1 cellular context compared by ENCODE assay signal in the genomic region with DNA sequence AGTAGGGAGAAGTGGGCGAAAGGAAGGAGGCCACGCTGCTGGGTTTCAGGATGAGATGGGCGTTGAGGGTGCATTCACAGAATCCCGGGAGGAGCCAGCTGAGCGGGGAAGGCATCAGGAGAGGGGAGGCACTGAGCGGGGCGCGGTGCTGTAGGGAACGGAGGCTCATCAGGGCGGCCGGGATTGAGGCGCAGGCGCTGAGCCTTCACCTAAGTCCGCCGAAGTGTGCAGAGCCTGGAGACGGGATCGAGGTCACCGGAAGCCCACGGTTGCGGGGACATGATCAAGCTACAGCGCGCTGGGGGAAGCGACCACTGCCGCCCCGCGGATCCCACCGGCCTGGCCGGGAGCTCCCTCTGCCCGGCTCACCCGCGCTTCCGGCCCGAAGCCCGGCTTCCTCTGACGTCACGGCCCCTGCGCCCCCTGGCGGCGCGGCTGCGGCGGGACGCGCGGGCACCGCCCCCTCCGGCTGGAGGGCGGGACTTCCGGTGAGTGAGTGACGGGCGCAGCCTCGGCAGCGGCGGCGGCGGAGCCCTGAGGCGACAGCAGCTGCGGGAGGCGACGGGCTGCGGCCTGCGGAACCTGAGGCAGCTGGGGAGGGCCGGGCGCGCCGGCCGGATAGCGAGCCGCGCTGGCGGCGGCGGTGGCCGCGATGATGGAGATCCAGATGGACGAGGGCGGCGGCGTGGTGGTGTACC.
TF ChIP-seq lines count a peak whose summit lies in the region.

A gene with protein sequence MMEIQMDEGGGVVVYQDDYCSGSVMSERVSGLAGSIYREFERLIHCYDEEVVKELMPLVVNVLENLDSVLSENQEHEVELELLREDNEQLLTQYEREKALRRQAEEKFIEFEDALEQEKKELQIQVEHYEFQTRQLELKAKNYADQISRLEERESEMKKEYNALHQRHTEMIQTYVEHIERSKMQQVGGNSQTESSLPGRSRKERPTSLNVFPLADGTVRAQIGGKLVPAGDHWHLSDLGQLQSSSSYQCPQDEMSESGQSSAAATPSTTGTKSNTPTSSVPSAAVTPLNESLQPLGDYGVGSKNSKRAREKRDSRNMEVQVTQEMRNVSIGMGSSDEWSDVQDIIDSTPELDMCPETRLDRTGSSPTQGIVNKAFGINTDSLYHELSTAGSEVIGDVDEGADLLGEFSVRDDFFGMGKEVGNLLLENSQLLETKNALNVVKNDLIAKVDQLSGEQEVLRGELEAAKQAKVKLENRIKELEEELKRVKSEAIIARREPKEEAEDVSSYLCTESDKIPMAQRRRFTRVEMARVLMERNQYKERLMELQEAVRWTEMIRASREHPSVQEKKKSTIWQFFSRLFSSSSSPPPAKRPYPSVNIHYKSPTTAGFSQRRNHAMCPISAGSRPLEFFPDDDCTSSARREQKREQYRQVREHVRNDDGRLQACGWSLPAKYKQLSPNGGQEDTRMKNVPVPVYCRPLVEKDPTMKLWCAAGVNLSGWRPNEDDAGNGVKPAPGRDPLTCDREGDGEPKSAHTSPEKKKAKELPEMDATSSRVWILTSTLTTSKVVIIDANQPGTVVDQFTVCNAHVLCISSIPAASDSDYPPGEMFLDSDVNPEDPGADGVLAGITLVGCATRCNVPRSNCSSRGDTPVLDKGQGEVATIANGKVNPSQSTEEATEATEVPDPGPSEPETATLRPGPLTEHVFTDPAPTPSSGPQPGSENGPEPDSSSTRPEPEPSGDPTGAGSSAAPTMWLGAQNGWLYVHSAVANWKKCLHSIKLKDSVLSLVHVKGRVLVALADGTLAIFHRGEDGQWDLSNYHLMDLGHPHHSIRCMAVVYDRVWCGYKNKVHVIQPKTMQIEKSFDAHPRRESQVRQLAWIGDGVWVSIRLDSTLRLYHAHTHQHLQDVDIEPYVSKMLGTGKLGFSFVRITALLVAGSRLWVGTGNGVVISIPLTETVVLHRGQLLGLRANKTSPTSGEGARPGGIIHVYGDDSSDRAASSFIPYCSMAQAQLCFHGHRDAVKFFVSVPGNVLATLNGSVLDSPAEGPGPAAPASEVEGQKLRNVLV (N-terminal part only) (plus strand): TSS at position 508 of the 698 bp plus-strand sequence. CDS start 145 bp downstream, at position 653.

TF ChIP-seq in HepG2, 621 proteins besides CTCF, POLR2A, EP300 and RAD21 (continued from another document and continues in another):
- no peak for TF ChIP-seq NFYB (CRISPR knock-in tag; IDR thresholded peaks at IDR 0.05)
- no peak for TF ChIP-seq CENPT (CRISPR knock-in tag; IDR thresholded peaks at IDR 0.05; ENCODE audit: low read depth)
- TF ChIP-seq ARNTL (CRISPR knock-in tag; IDR thresholded peaks at IDR 0.05): no peak
- peak; percentile 80 for TF ChIP-seq PHF5A (CRISPR knock-in tag; IDR thresholded peaks at IDR 0.05; ENCODE audit: low read depth, unreplicated experiment)
- no peak for TF ChIP-seq TRIM24 (CRISPR knock-in tag; IDR thresholded peaks at IDR 0.05)
- no peak for TF ChIP-seq CBX5 (CRISPR knock-in tag; IDR thresholded peaks at IDR 0.05; ENCODE audit: borderline replicate concordance)
- no peak for TF ChIP-seq MYNN (CRISPR knock-in tag; IDR thresholded peaks at IDR 0.05; ENCODE audit: low read depth)
- TF ChIP-seq ISL2 (CRISPR knock-in tag; IDR thresholded peaks at IDR 0.05): peak; percentile 78
- TF ChIP-seq SIX1 (CRISPR knock-in tag; IDR thresholded peaks at IDR 0.05; ENCODE audit: borderline replicate concordance): no peak
- TF ChIP-seq, protein P1, sequence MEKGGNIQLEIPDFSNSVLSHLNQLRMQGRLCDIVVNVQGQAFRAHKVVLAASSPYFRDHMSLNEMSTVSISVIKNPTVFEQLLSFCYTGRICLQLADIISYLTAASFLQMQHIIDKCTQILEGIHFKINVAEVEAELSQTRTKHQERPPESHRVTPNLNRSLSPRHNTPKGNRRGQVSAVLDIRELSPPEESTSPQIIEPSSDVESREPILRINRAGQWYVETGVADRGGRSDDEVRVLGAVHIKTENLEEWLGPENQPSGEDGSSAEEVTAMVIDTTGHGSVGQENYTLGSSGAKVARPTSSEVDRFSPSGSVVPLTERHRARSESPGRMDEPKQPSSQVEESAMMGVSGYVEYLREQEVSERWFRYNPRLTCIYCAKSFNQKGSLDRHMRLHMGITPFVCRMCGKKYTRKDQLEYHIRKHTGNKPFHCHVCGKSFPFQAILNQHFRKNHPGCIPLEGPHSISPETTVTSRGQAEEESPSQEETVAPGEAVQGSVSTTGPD (CRISPR knock-in tag; IDR thresholded peaks at IDR 0.05): no peak
- TF ChIP-seq, protein P2, sequence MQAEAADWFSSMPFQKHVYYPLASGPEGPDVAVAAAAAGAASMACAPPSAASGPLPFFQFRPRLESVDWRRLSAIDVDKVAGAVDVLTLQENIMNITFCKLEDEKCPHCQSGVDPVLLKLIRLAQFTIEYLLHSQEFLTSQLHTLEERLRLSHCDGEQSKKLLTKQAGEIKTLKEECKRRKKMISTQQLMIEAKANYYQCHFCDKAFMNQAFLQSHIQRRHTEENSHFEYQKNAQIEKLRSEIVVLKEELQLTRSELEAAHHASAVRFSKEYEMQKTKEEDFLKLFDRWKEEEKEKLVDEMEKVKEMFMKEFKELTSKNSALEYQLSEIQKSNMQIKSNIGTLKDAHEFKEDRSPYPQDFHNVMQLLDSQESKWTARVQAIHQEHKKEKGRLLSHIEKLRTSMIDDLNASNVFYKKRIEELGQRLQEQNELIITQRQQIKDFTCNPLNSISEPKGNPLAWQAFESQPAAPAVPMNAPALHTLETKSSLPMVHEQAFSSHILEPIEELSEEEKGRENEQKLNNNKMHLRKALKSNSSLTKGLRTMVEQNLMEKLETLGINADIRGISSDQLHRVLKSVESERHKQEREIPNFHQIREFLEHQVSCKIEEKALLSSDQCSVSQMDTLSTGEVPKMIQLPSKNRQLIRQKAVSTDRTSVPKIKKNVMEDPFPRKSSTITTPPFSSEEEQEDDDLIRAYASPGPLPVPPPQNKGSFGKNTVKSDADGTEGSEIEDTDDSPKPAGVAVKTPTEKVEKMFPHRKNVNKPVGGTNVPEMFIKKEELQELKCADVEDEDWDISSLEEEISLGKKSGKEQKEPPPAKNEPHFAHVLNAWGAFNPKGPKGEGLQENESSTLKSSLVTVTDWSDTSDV (CRISPR knock-in tag; IDR thresholded peaks at IDR 0.05): no peak; the same call in 1 of the 2 replicates
- peak; percentile 96 for TF ChIP-seq ZSCAN31 (CRISPR knock-in tag; IDR thresholded peaks at IDR 0.05; ENCODE audit: low read depth)
- no peak for TF ChIP-seq NCOA1 (CRISPR knock-in tag; IDR thresholded peaks at IDR 0.05)
- TF ChIP-seq SRSF4 (IDR thresholded peaks at IDR 0.05; ENCODE audit: low read depth, low read length, poor library complexity, severe bottlenecking): no peak
- no peak for TF ChIP-seq JARID2 (CRISPR knock-in tag; IDR thresholded peaks at IDR 0.05; ENCODE audit: insufficient replicate concordance)
- no peak for TF ChIP-seq PCBP1 (IDR thresholded peaks at IDR 0.05; ENCODE audit: borderline replicate concordance, low read depth, low read length)
- TF ChIP-seq ZNF777 (CRISPR knock-in tag; IDR thresholded peaks at IDR 0.05): no peak; the same call in 1 of the 2 replicates
- TF ChIP-seq, protein P3, sequence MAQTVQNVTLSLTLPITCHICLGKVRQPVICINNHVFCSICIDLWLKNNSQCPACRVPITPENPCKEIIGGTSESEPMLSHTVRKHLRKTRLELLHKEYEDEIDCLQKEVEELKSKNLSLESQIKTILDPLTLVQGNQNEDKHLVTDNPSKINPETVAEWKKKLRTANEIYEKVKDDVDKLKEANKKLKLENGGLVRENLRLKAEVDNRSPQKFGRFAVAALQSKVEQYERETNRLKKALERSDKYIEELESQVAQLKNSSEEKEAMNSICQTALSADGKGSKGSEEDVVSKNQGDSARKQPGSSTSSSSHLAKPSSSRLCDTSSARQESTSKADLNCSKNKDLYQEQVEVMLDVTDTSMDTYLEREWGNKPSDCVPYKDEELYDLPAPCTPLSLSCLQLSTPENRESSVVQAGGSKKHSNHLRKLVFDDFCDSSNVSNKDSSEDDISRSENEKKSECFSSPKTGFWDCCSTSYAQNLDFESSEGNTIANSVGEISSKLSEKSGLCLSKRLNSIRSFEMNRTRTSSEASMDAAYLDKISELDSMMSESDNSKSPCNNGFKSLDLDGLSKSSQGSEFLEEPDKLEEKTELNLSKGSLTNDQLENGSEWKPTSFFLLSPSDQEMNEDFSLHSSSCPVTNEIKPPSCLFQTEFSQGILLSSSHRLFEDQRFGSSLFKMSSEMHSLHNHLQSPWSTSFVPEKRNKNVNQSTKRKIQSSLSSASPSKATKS (CRISPR knock-in tag; IDR thresholded peaks at IDR 0.05): no peak
- TF ChIP-seq ZNF839 (CRISPR knock-in tag; IDR thresholded peaks at IDR 0.05; ENCODE audit: borderline replicate concordance): no peak
- no peak for TF ChIP-seq MLLT10 (CRISPR knock-in tag; IDR thresholded peaks at IDR 0.05)
- no peak; the same call in 1 of the 2 replicates for TF ChIP-seq PRMT3 (CRISPR knock-in tag; IDR thresholded peaks at IDR 0.05; ENCODE audit: borderline replicate concordance, low read depth)
- no peak for TF ChIP-seq SMARCC2 (IDR thresholded peaks at IDR 0.05)
- TF ChIP-seq, protein P4, sequence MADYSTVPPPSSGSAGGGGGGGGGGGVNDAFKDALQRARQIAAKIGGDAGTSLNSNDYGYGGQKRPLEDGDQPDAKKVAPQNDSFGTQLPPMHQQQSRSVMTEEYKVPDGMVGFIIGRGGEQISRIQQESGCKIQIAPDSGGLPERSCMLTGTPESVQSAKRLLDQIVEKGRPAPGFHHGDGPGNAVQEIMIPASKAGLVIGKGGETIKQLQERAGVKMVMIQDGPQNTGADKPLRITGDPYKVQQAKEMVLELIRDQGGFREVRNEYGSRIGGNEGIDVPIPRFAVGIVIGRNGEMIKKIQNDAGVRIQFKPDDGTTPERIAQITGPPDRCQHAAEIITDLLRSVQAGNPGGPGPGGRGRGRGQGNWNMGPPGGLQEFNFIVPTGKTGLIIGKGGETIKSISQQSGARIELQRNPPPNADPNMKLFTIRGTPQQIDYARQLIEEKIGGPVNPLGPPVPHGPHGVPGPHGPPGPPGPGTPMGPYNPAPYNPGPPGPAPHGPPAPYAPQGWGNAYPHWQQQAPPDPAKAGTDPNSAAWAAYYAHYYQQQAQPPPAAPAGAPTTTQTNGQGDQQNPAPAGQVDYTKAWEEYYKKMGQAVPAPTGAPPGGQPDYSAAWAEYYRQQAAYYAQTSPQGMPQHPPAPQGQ (CRISPR knock-in tag; IDR thresholded peaks at IDR 0.05; ENCODE audit: borderline replicate concordance): no peak
- TF ChIP-seq, protein P5, sequence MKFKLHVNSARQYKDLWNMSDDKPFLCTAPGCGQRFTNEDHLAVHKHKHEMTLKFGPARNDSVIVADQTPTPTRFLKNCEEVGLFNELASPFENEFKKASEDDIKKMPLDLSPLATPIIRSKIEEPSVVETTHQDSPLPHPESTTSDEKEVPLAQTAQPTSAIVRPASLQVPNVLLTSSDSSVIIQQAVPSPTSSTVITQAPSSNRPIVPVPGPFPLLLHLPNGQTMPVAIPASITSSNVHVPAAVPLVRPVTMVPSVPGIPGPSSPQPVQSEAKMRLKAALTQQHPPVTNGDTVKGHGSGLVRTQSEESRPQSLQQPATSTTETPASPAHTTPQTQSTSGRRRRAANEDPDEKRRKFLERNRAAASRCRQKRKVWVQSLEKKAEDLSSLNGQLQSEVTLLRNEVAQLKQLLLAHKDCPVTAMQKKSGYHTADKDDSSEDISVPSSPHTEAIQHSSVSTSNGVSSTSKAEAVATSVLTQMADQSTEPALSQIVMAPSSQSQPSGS (CRISPR knock-in tag; IDR thresholded peaks at IDR 0.05): peak; percentile 69; the same call in 1 of the 2 replicates
- TF ChIP-seq, protein P6, sequence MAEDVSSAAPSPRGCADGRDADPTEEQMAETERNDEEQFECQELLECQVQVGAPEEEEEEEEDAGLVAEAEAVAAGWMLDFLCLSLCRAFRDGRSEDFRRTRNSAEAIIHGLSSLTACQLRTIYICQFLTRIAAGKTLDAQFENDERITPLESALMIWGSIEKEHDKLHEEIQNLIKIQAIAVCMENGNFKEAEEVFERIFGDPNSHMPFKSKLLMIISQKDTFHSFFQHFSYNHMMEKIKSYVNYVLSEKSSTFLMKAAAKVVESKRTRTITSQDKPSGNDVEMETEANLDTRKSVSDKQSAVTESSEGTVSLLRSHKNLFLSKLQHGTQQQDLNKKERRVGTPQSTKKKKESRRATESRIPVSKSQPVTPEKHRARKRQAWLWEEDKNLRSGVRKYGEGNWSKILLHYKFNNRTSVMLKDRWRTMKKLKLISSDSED (CRISPR knock-in tag; IDR thresholded peaks at IDR 0.05): no peak
- peak; percentile 74; the same call in 1 of the 2 replicates for TF ChIP-seq CAMTA2 (CRISPR knock-in tag; IDR thresholded peaks at IDR 0.05; ENCODE audit: borderline replicate concordance)
- TF ChIP-seq MTA1 (CRISPR knock-in tag; IDR thresholded peaks at IDR 0.05; ENCODE audit: borderline replicate concordance): peak; percentile 74; the same call in 1 of the 2 replicates
- TF ChIP-seq, protein P7, sequence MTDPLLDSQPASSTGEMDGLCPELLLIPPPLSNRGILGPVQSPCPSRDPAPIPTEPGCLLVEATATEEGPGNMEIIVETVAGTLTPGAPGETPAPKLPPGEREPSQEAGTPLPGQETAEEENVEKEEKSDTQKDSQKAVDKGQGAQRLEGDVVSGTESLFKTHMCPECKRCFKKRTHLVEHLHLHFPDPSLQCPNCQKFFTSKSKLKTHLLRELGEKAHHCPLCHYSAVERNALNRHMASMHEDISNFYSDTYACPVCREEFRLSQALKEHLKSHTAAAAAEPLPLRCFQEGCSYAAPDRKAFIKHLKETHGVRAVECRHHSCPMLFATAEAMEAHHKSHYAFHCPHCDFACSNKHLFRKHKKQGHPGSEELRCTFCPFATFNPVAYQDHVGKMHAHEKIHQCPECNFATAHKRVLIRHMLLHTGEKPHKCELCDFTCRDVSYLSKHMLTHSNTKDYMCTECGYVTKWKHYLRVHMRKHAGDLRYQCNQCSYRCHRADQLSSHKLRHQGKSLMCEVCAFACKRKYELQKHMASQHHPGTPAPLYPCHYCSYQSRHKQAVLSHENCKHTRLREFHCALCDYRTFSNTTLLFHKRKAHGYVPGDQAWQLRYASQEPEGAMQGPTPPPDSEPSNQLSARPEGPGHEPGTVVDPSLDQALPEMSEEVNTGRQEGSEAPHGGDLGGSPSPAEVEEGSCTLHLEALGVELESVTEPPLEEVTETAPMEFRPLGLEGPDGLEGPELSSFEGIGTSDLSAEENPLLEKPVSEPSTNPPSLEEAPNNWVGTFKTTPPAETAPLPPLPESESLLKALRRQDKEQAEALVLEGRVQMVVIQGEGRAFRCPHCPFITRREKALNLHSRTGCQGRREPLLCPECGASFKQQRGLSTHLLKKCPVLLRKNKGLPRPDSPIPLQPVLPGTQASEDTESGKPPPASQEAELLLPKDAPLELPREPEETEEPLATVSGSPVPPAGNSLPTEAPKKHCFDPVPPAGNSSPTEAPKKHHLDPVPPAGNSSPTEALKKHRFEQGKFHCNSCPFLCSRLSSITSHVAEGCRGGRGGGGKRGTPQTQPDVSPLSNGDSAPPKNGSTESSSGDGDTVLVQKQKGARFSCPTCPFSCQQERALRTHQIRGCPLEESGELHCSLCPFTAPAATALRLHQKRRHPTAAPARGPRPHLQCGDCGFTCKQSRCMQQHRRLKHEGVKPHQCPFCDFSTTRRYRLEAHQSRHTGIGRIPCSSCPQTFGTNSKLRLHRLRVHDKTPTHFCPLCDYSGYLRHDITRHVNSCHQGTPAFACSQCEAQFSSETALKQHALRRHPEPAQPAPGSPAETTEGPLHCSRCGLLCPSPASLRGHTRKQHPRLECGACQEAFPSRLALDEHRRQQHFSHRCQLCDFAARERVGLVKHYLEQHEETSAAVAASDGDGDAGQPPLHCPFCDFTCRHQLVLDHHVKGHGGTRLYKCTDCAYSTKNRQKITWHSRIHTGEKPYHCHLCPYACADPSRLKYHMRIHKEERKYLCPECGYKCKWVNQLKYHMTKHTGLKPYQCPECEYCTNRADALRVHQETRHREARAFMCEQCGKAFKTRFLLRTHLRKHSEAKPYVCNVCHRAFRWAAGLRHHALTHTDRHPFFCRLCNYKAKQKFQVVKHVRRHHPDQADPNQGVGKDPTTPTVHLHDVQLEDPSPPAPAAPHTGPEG (CRISPR knock-in tag; IDR thresholded peaks at IDR 0.05): no peak
- no peak for TF ChIP-seq ZNF792 (CRISPR knock-in tag; IDR thresholded peaks at IDR 0.05)
- no peak for TF ChIP-seq CEBPG (CRISPR knock-in tag; IDR thresholded peaks at IDR 0.05)
- TF ChIP-seq RXRB (CRISPR knock-in tag; IDR thresholded peaks at IDR 0.05; ENCODE audit: borderline replicate concordance): no peak; the same call in 1 of the 2 replicates
- TF ChIP-seq ZMAT3 (CRISPR knock-in tag; conservative IDR thresholded peaks at IDR 0.05): no peak
